Comparison of ENCODE assay signal across 1 cellular context in genomic region chr9:127847155-127847463, GRCh38.
TF ChIP-seq lines count a peak whose summit lies in the region.

No MANE protein-coding gene starts in this region.

TF ChIP-seq in HEK293, 187 proteins besides CTCF, POLR2A, EP300 and RAD21 (continued from another document):
- TF ChIP-seq, protein P1, sequence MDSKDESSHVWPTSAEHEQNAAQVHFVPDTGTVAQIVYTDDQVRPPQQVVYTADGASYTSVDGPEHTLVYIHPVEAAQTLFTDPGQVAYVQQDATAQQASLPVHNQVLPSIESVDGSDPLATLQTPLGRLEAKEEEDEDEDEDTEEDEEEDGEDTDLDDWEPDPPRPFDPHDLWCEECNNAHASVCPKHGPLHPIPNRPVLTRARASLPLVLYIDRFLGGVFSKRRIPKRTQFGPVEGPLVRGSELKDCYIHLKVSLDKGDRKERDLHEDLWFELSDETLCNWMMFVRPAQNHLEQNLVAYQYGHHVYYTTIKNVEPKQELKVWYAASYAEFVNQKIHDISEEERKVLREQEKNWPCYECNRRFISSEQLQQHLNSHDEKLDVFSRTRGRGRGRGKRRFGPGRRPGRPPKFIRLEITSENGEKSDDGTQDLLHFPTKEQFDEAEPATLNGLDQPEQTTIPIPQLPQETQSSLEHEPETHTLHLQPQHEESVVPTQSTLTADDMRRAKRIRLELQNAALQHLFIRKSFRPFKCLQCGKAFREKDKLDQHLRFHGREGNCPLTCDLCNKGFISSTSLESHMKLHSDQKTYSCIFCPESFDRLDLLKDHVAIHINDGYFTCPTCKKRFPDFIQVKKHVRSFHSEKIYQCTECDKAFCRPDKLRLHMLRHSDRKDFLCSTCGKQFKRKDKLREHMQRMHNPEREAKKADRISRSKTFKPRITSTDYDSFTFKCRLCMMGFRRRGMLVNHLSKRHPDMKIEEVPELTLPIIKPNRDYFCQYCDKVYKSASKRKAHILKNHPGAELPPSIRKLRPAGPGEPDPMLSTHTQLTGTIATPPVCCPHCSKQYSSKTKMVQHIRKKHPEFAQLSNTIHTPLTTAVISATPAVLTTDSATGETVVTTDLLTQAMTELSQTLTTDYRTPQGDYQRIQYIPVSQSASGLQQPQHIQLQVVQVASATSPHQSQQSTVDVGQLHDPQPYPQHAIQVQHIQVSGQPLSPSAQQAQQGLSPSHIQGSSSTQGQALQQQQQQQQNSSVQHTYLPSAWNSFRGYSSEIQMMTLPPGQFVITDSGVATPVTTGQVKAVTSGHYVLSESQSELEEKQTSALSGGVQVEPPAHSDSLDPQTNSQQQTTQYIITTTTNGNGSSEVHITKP (tag by site-specific recombination; IDR thresholded peaks at IDR 0.05): no peak
- TF ChIP-seq ZNF664 (tag by site-specific recombination; IDR thresholded peaks at IDR 0.05): peak; percentile 65; the same call in 1 of the 2 replicates
- TF ChIP-seq EGR2 (tag by site-specific recombination; IDR thresholded peaks at IDR 0.05; ENCODE audit: low read depth): peak; percentile 59; the same call in 1 of the 2 replicates
- TF ChIP-seq ZFHX2 (tag by site-specific recombination; conservative IDR thresholded peaks at IDR 0.05): peak; percentile 68
TF ChIP-seq in HEK293: peak in this region for 3.
